15 cellular contexts compared by ENCODE assay signal in the genomic region with DNA sequence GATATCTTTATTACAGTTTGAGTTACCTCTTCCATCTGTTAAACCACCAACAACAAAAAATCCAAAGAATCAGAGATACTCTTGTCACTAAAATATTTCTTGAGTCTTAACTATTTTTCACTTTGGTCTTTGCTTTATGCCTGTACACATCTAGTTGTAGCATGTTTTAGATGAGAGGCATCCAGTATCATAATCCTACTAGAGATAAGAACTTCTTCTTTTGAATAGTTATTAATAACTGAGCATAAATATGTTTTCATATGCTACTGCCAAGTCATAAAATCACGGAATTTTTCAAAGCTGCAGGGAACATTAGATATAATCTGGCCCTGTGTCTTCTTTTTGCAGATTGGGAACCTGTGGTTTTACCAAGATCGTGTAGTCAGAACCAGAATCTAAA.
"Had no signal": no experiment of that assay in that cellular context is flagged by ENCODE, and none has a peak within 500 bp of the region (broad histone marks: within the 10 kb centered on the region; RNA-seq: fewer than 3 reads in every experiment).

No MANE protein-coding gene starts in this region.

- DNase-seq: activated CD4-positive, alpha-beta T cell treated with anti-CD3 and anti-CD28 coated beads for 4 hours; activated CD8-positive, alpha-beta T cell treated with anti-CD3 and anti-CD28 coated beads, Interleukin-2, amount 10 ng/mL, durations not matched to agents 7 days and 5 days; foreskin melanocyte; glutamatergic neuron; hippocampal formation; islet precursor cell; lower lobe of right lung; retina; spleen; stimulated activated CD4-positive, alpha-beta T cell treated with anti-CD3 and anti-CD28 coated beads, Interleukin-4, amount 100 ng/mL, for 4 hours; stimulated activated naive B cell treated with anti-CD40 and anti-IgM and Interleukin-4, amounts not matched to agents 10 μg/mL and 1 μg/mL and 100 μg/mL, for 72 hours; thyroid gland had no signal

- H3K9me3 ChIP-seq: ascending aorta, lower lobe of right lung, spleen, thyroid gland had no signal

- ATAC-seq: activated CD8-positive, alpha-beta T cell treated with anti-CD3 and anti-CD28 coated beads, Interleukin-2, amount 10 ng/mL, durations not matched to agents 7 days and 5 days; lower lobe of right lung; stimulated activated naive B cell treated with anti-CD40 and anti-IgM and Interleukin-4, amounts not matched to agents 10 μg/mL and 1 μg/mL and 100 μg/mL, for 72 hours had no signal

- H3K27me3 Mint-ChIP-seq: stimulated activated naive B cell treated with anti-CD40 and anti-IgM and Interleukin-4, amounts not matched to agents 10 μg/mL and 1 μg/mL and 100 μg/mL, for 72 hours had no signal

- H3K4me3 Mint-ChIP-seq: activated CD8-positive, alpha-beta T cell treated with anti-CD3 and anti-CD28 coated beads, Interleukin-2, amount 10 ng/mL, durations not matched to agents 7 days and 5 days; neural crest cell; stimulated activated naive B cell treated with anti-CD40 and anti-IgM and Interleukin-4, amounts not matched to agents 10 μg/mL and 1 μg/mL and 100 μg/mL, for 72 hours had no signal

- H3K9me3 Mint-ChIP-seq: neural crest cell; stimulated activated naive B cell treated with anti-CD40 and anti-IgM and Interleukin-4, amounts not matched to agents 10 μg/mL and 1 μg/mL and 100 μg/mL, for 72 hours had no signal

- H3K4me3 ChIP-seq: ascending aorta, coronary artery, lower lobe of right lung, spleen, thyroid gland had no signal

- H3K27ac ChIP-seq: ascending aorta, coronary artery, lower lobe of right lung, spleen, thyroid gland had no signal

- H3K27ac Mint-ChIP-seq: activated CD8-positive, alpha-beta T cell treated with anti-CD3 and anti-CD28 coated beads, Interleukin-2, amount 10 ng/mL, durations not matched to agents 7 days and 5 days; stimulated activated naive B cell treated with anti-CD40 and anti-IgM and Interleukin-4, amounts not matched to agents 10 μg/mL and 1 μg/mL and 100 μg/mL, for 72 hours had no signal

- H3K27me3 ChIP-seq: ascending aorta, spleen, thyroid gland had no signal
